In genomic region chr19:11027381-11027780, GRCh38 we compare ENCODE assay signal across 22 cellular contexts.
DNase-seq lines count a peak whose midpoint lies in the region; TF ChIP-seq lines count a peak whose summit lies in the region.
"Had no signal": no experiment of that assay in that cellular context is flagged by ENCODE, and none has a peak within 500 bp of the region (broad histone marks: within the 10 kb centered on the region; RNA-seq: fewer than 3 reads in every experiment).

No MANE protein-coding gene starts in this region.

- no peak overlapping the region for H4K8ac ChIP-seq in neuronal stem cell (ENCODE audit: low read depth, low read length)

- H3K27ac ChIP-seq in RWPE1 (peak overlapping the region; percentile 45; the same call in 1 of the 2 replicates), neuronal stem cell (replicated peaks; ENCODE audit: low read length) (no peak overlapping the region)
- H3K27ac ChIP-seq: 22Rv1; BLaER1 treated with 17β-estradiol and CSF1 and Interleukin-3, amounts not matched to agents 10 nM and 100 nM had no signal

- peaks cover 87 to 98% of the 10 kb centered on the region in 2 donors for H3K36me3 ChIP-seq in neuronal stem cell (replicated peaks in 1 of 2; ENCODE audit: control insufficient read depth in 2 of 2, insufficient read depth in 2 of 2, low read length in 2 of 2)

- no peak for TF ChIP-seq CTCF in RWPE1 (conservative IDR thresholded peaks at IDR 0.05; ENCODE audit: low read depth)
- no peak for TF ChIP-seq CTCF in type B pancreatic cell (conservative IDR thresholded peaks at IDR 0.05)

- peaks cover 0 to 2% of the 10 kb centered on the region in 2 donors for H3K9me3 ChIP-seq in neuronal stem cell (replicated peaks in 1 of 2; ENCODE audit: control insufficient read depth in 2 of 2, insufficient read depth in 1 of 2, low read depth in 1 of 2, low read length in 2 of 2)
- H3K9me3 ChIP-seq: BE2C; BLaER1 treated with 17β-estradiol and CSF1 and Interleukin-3, amounts not matched to agents 10 nM and 100 nM; HAP-1 had no signal

- no peaks in the 10 kb centered on the region for H3K9me3 Mint-ChIP-seq in type B pancreatic cell
- H3K9me3 Mint-ChIP-seq: CD14-positive monocyte; CD4-positive, alpha-beta T cell; CD8-positive, alpha-beta memory T cell; HFFc6 had no signal

- H3K4me3 Mint-ChIP-seq in type B pancreatic cell = no peak overlapping the region
- H3K4me3 Mint-ChIP-seq: CD14-positive monocyte; CD4-positive, alpha-beta T cell; CD8-positive, alpha-beta memory T cell; HFFc6 had no signal

- H3K4ac ChIP-seq in neuronal stem cell (ENCODE audit: low read length) = no peak overlapping the region

- H2AK5ac ChIP-seq in neuronal stem cell (ENCODE audit: low read depth, low read length) = no peak overlapping the region

- peak overlapping the region; percentile 64 for H3K27ac Mint-ChIP-seq in type B pancreatic cell
- H3K27ac Mint-ChIP-seq: CD4-positive, alpha-beta T cell; HFFc6 had no signal

- H3K27me3 ChIP-seq in neuronal stem cell (ENCODE audit: control insufficient read depth in 3 of 3, insufficient read depth in 3 of 3, low read depth in 1 of 3, low read length in 3 of 3) = no peaks in the 10 kb centered on the region
- H3K27me3 ChIP-seq: BE2C; BLaER1 treated with 17β-estradiol and CSF1 and Interleukin-3, amounts not matched to agents 10 nM and 100 nM had no signal

- DNase-seq in RWPE1 (ENCODE audit: low spot score) (no peak), head of caudate nucleus (peak in 34 of 42 donors; percentile 6 to 69 (median 41)), neuronal stem cell (ENCODE audit: low spot score) (no peak), type B pancreatic cell (ENCODE audit: extremely low spot score, unreplicated experiment) (no peak), AG20443 (ENCODE audit: low spot score) (no peak), UCSD-AML1 (lab: John Stamatoyannopoulos, UW; ENCODE audit: unreplicated experiment) (no peak), dermis blood vessel endothelial cell (no peak)
- DNase-seq: AML-193; BE2C; CD4-positive, alpha-beta T cell; CD8-positive, alpha-beta memory T cell; DMS 273 treated with DMSO at 0.1 percent for 48 hours; DMS79; EL; GDM1; GOT3; HFFc6 had no signal

- no peak overlapping the region for H2AFZ ChIP-seq in neuronal stem cell (ENCODE audit: low read length)

- peaks cover 7% of the 10 kb centered on the region for H3K79me1 ChIP-seq in neuronal stem cell (ENCODE audit: low read depth, low read length)

- H2BK5ac ChIP-seq in neuronal stem cell (ENCODE audit: low read length) = peak overlapping the region; percentile 10

- POLR2A ChIA-PET in RWPE1 (lab: Yijun Ruan, JAX; ENCODE audit: low non-redundant PET) = no interaction called here

- no peaks in the 10 kb centered on the region for H3K4me1 Mint-ChIP-seq in type B pancreatic cell (ENCODE audit: unreplicated experiment)
- H3K4me1 Mint-ChIP-seq: CD14-positive monocyte; CD8-positive, alpha-beta memory T cell had no signal

- H2BK12ac ChIP-seq in neuronal stem cell (ENCODE audit: low read length) = no peak overlapping the region

- CTCF ChIA-PET in RWPE1 (lab: Yijun Ruan, JAX) = interaction anchor here (0.8 kb wide), 1 partner anchor 163 kb away, joined by 3 read pairs; no protein-coding TSS in a partner anchor

- H3K9ac ChIP-seq in neuronal stem cell (ENCODE audit: low read depth, low read length, poor library complexity) = no peak overlapping the region

- peaks cover 9% of the 10 kb centered on the region for H3K36me3 Mint-ChIP-seq in type B pancreatic cell

- WGBS in neuronal stem cell (ENCODE audit: extremely low coverage in 2 of 2, insufficient read length in 2 of 2, insufficient replicate concordance in 1 of 2), 2 donors = no CpG with 5 or more reads among the region's 14 CpGs

- H3K4me3 ChIP-seq in neuronal stem cell (ENCODE audit: low read length in 2 of 2) = no peak overlapping the region
- H3K4me3 ChIP-seq: BLaER1 treated with 17β-estradiol and CSF1 and Interleukin-3, amounts not matched to agents 10 nM and 100 nM; GM12878; HAP-1 had no signal

- no peaks in the 10 kb centered on the region for H3K4me1 ChIP-seq in neuronal stem cell (ENCODE audit: control insufficient read depth in 2 of 2, insufficient read depth in 1 of 2, low read depth in 1 of 2, low read length in 2 of 2)
- H3K4me1 ChIP-seq: BE2C, HAP-1 had no signal

- no peak overlapping the region for H3K4me2 ChIP-seq in neuronal stem cell (ENCODE audit: insufficient read depth, low read length, poor library complexity, severe bottlenecking)

- H3K27me3 Mint-ChIP-seq in type B pancreatic cell = no peaks in the 10 kb centered on the region
- H3K27me3 Mint-ChIP-seq: CD4-positive, alpha-beta T cell had no signal

- intact Hi-C loops in head of caudate nucleus (cut with DNase I) = no loop called here

- H3K18ac ChIP-seq in neuronal stem cell (ENCODE audit: low read length) = no peak overlapping the region

- H4K91ac ChIP-seq in neuronal stem cell (ENCODE audit: low read depth, low read length, poor library complexity) = no peak overlapping the region

- H2BK120ac ChIP-seq in neuronal stem cell (ENCODE audit: low read depth, low read length) = no peak overlapping the region

- no peak overlapping the region for H3K14ac ChIP-seq in neuronal stem cell (ENCODE audit: low read length)

- no peak overlapping the region for H3K23ac ChIP-seq in neuronal stem cell (ENCODE audit: low read depth, low read length, poor library complexity)

- H2BK15ac ChIP-seq in neuronal stem cell (ENCODE audit: low read length) = no peak overlapping the region

Comparison
In these comparisons a context has a peak if more than half of its experiments do, and no peak if none do; other contexts are left out.
1. DNase-seq: peak in head of caudate nucleus (34 of 42); none in RWPE1 (single experiment), neuronal stem cell (single experiment), type B pancreatic cell (single experiment), AG20443 (single experiment), UCSD-AML1 (single experiment) and dermis blood vessel endothelial cell (single experiment).